In genomic region chr5:54651482-54652076, GRCh38 we compare ENCODE assay signal across 11 cellular contexts.
DNase-seq lines count a peak whose midpoint lies in the region; ATAC-seq, FAIRE-seq and TF ChIP-seq lines count a peak whose summit lies in the region.
"Had no signal": no experiment of that assay in that cellular context is flagged by ENCODE, and none has a peak within 500 bp of the region (broad histone marks: within the 10 kb centered on the region; RNA-seq: fewer than 3 reads in every experiment).

No MANE protein-coding gene starts in this region.

- peak overlapping the region; percentile 74 for H3K27ac ChIP-seq in RWPE1
- H3K27ac ChIP-seq: upper lobe of left lung had no signal

- H3K27ac Mint-ChIP-seq in activated T-helper 1 cell treated with anti-CD3 and anti-CD28 coated beads, Interleukin-12 subunit alpha, Interleukin-12 subunit beta, Interleukin-2, Interleukin-4 antibody, amounts not matched to agents 30 ng/mL and 10 ng/mL and 1 ng/mL, durations not matched to agents 14 hours and 24 hours and 36 hours = no peak overlapping the region

- no peaks in the 10 kb centered on the region for H3K27me3 Mint-ChIP-seq in activated T-helper 1 cell treated with anti-CD3 and anti-CD28 coated beads, Interleukin-12 subunit alpha, Interleukin-12 subunit beta, Interleukin-2, Interleukin-4 antibody, amounts not matched to agents 30 ng/mL and 10 ng/mL and 1 ng/mL, durations not matched to agents 14 hours and 24 hours and 36 hours (ENCODE audit: insufficient read depth)

- H3K4me1 Mint-ChIP-seq in activated T-helper 1 cell treated with anti-CD3 and anti-CD28 coated beads, Interleukin-12 subunit alpha, Interleukin-12 subunit beta, Interleukin-2, Interleukin-4 antibody, amounts not matched to agents 30 ng/mL and 10 ng/mL and 1 ng/mL, durations not matched to agents 14 hours and 24 hours and 36 hours (ENCODE audit: low read depth) = peaks cover 30% of the 10 kb centered on the region

- FAIRE-seq in HTR-8/SVneo (lab: Jason Lieb, UNC) = no peak

- POLR2A ChIA-PET in RWPE1 (lab: Yijun Ruan, JAX; ENCODE audit: low non-redundant PET) = no interaction called here

- no peak for ATAC-seq in HG03378 (IDR thresholded peaks at IDR 0.05; ENCODE audit: unreplicated experiment)

- intact Hi-C loops in activated T-helper 1 cell treated with anti-CD3 and anti-CD28 coated beads, Interleukin-12 subunit alpha, Interleukin-12 subunit beta, Interleukin-2, Interleukin-4 antibody, amounts not matched to agents 30 ng/mL and 10 ng/mL and 1 ng/mL, durations not matched to agents 14 hours and 24 hours and 36 hours (cut with micrococcal nuclease) = no loop called here

- CTCF ChIA-PET in RWPE1 (lab: Yijun Ruan, JAX) = interaction anchor here (0.6 kb wide), 1 partner anchor 69 kb away, joined by 3 read pairs; no protein-coding TSS in a partner anchor

- DNase-seq in HTR-8/SVneo (ENCODE audit: insufficient read length, low spot score) (peak; percentile 10), RWPE1 (ENCODE audit: low spot score) (peak; percentile 95), globus pallidus (ENCODE audit: low spot score) (peak; percentile 47), renal cortical epithelial cell (ENCODE audit: low read depth) (peak; percentile 91), GDM1 (lab: John Stamatoyannopoulos, UW) (no peak)
- DNase-seq in stimulated activated CD4-positive, alpha-beta T cell treated with anti-CD3 and anti-CD28 coated beads, Interleukin-12 subunit alpha, Interleukin-12 subunit beta, amount 100 ng/mL, for 4 hours = no peak
- DNase-seq in activated T-helper 1 cell treated with anti-CD3 and anti-CD28 coated beads, Interleukin-12 subunit alpha, Interleukin-12 subunit beta, Interleukin-2, Interleukin-4 antibody, amounts not matched to agents 30 ng/mL and 10 ng/mL and 1 ng/mL, durations not matched to agents 14 hours and 24 hours and 36 hours (ENCODE audit: low spot score) = no peak
- DNase-seq: HCEC 1CT, SW 1271 had no signal

- TF ChIP-seq CTCF in RWPE1 (conservative IDR thresholded peaks at IDR 0.05; ENCODE audit: low read depth) = no peak

- peaks cover 6% of the 10 kb centered on the region for H3K36me3 Mint-ChIP-seq in activated T-helper 1 cell treated with anti-CD3 and anti-CD28 coated beads, Interleukin-12 subunit alpha, Interleukin-12 subunit beta, Interleukin-2, Interleukin-4 antibody, amounts not matched to agents 30 ng/mL and 10 ng/mL and 1 ng/mL, durations not matched to agents 14 hours and 24 hours and 36 hours (ENCODE audit: low read depth)

- H3K4me3 Mint-ChIP-seq in activated T-helper 1 cell treated with anti-CD3 and anti-CD28 coated beads, Interleukin-12 subunit alpha, Interleukin-12 subunit beta, Interleukin-2, Interleukin-4 antibody, amounts not matched to agents 30 ng/mL and 10 ng/mL and 1 ng/mL, durations not matched to agents 14 hours and 24 hours and 36 hours = no peak overlapping the region

- peaks cover 6% of the 10 kb centered on the region for H3K9me3 Mint-ChIP-seq in activated T-helper 1 cell treated with anti-CD3 and anti-CD28 coated beads, Interleukin-12 subunit alpha, Interleukin-12 subunit beta, Interleukin-2, Interleukin-4 antibody, amounts not matched to agents 30 ng/mL and 10 ng/mL and 1 ng/mL, durations not matched to agents 14 hours and 24 hours and 36 hours

Comparison
In these comparisons a context has a peak if more than half of its experiments do, and no peak if none do; other contexts are left out.
1. DNase-seq: peak in HTR-8/SVneo (single experiment), RWPE1 (single experiment), globus pallidus (single experiment) and renal cortical epithelial cell (single experiment); none in stimulated activated CD4-positive, alpha-beta T cell treated with anti-CD3 and anti-CD28 coated beads, Interleukin-12 subunit alpha, Interleukin-12 subunit beta, amount 100 ng/mL, for 4 hours (single experiment), activated T-helper 1 cell treated with anti-CD3 and anti-CD28 coated beads, Interleukin-12 subunit alpha, Interleukin-12 subunit beta, Interleukin-2, Interleukin-4 antibody, amounts not matched to agents 30 ng/mL and 10 ng/mL and 1 ng/mL, durations not matched to agents 14 hours and 24 hours and 36 hours (single experiment) and GDM1 (single experiment).